ENCODE assay signal across 14 cellular contexts in the genomic region with DNA sequence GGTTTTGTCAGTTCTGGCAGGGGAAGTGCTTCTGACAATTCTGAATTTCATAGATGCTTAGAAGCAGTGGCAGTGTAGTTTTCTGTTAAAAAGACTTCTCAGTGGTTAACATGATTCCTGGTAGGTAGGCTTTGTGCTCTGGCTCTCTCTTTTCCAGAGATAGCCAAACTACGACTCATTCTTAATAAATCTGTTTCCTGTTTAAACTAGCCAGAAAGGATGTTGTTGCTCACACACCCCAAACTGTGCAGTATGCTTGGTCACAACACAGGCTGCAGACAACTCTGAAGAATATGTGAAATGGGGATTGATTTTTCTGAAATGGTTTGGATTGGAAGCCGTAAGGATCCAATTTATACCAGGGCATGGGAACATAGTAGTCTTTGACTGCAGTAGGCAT.
A peak's percentile ranks its signal among the peaks of the same experiment; 100 is the strongest.
DNase-seq lines count a peak whose midpoint lies in the region; ATAC-seq, FAIRE-seq and TF ChIP-seq lines count a peak whose summit lies in the region.
"Had no signal": no experiment of that assay in that cellular context is flagged by ENCODE, and none has a peak within 500 bp of the region (broad histone marks: within the 10 kb centered on the region; RNA-seq: fewer than 3 reads in every experiment).

No MANE protein-coding gene starts in this region.

- TF ChIP-seq POLR2A in H54 (IDR thresholded peaks at IDR 0.05; ENCODE audit: low read depth, low read length), result no peak

- in situ Hi-C loops in astrocyte of the spinal cord (cut with HindIII; ENCODE audit: low sequenced_read_pairs), result no loop called here

- no peak for FAIRE-seq in H54 (lab: Jason Lieb, UNC)

- intact Hi-C loops in activated T-helper 1 cell treated with anti-CD3 and anti-CD28 coated beads, Interleukin-12 subunit alpha, Interleukin-12 subunit beta, Interleukin-2, Interleukin-4 antibody, amounts not matched to agents 30 ng/mL and 10 ng/mL and 1 ng/mL, durations not matched to agents 14 hours and 24 hours and 36 hours (cut with micrococcal nuclease), result no loop called here

- no peak for TF ChIP-seq CTCF in astrocyte of the spinal cord (IDR thresholded peaks at IDR 0.05; ENCODE audit: low read depth, low read length)

- DNase-seq in HS-5 (ENCODE audit: low read depth) (peak; percentile 13), astrocyte of the spinal cord (ENCODE audit: low read depth, low spot score) (peak; percentile 17), glomerular endothelial cell (ENCODE audit: extremely low read depth, low read depth, low spot score) (peak; percentile 9), renal cortical epithelial cell (ENCODE audit: low read depth) (peak; percentile 62), H54 (ENCODE audit: insufficient read length, low spot score) (no peak)
- no peak for DNase-seq in activated T-helper 1 cell treated with anti-CD3 and anti-CD28 coated beads, Interleukin-12 subunit alpha, Interleukin-12 subunit beta, Interleukin-2, Interleukin-4 antibody, amounts not matched to agents 30 ng/mL and 10 ng/mL and 1 ng/mL, durations not matched to agents 14 hours and 24 hours and 36 hours (ENCODE audit: low spot score)
- DNase-seq: ACHN; CD4-positive, alpha-beta T cell; NCI-H1417 treated with DMSO at 0.1 percent for 48 hours; NCI-H2081; NCI-H345; NCI-H69 had no signal

- no peak overlapping the region for H3K4me3 ChIP-seq in astrocyte of the spinal cord (ENCODE audit: low read depth, low read length)
- H3K4me3 ChIP-seq: SJSA1 had no signal

- ATAC-seq in GM21619 (IDR thresholded peaks at IDR 0.05; ENCODE audit: unreplicated experiment), result no peak

- no peak overlapping the region for H3K27ac Mint-ChIP-seq in activated T-helper 1 cell treated with anti-CD3 and anti-CD28 coated beads, Interleukin-12 subunit alpha, Interleukin-12 subunit beta, Interleukin-2, Interleukin-4 antibody, amounts not matched to agents 30 ng/mL and 10 ng/mL and 1 ng/mL, durations not matched to agents 14 hours and 24 hours and 36 hours
- H3K27ac Mint-ChIP-seq: CD4-positive, alpha-beta T cell had no signal

- H3K36me3 Mint-ChIP-seq in activated T-helper 1 cell treated with anti-CD3 and anti-CD28 coated beads, Interleukin-12 subunit alpha, Interleukin-12 subunit beta, Interleukin-2, Interleukin-4 antibody, amounts not matched to agents 30 ng/mL and 10 ng/mL and 1 ng/mL, durations not matched to agents 14 hours and 24 hours and 36 hours (ENCODE audit: low read depth), result no peaks in the 10 kb centered on the region

- no peaks in the 10 kb centered on the region for H3K27me3 Mint-ChIP-seq in activated T-helper 1 cell treated with anti-CD3 and anti-CD28 coated beads, Interleukin-12 subunit alpha, Interleukin-12 subunit beta, Interleukin-2, Interleukin-4 antibody, amounts not matched to agents 30 ng/mL and 10 ng/mL and 1 ng/mL, durations not matched to agents 14 hours and 24 hours and 36 hours (ENCODE audit: insufficient read depth)
- H3K27me3 Mint-ChIP-seq: CD4-positive, alpha-beta T cell had no signal

- H3K9me3 Mint-ChIP-seq in activated T-helper 1 cell treated with anti-CD3 and anti-CD28 coated beads, Interleukin-12 subunit alpha, Interleukin-12 subunit beta, Interleukin-2, Interleukin-4 antibody, amounts not matched to agents 30 ng/mL and 10 ng/mL and 1 ng/mL, durations not matched to agents 14 hours and 24 hours and 36 hours, result peaks cover 9% of the 10 kb centered on the region

- no peak overlapping the region for H3K4me3 Mint-ChIP-seq in activated T-helper 1 cell treated with anti-CD3 and anti-CD28 coated beads, Interleukin-12 subunit alpha, Interleukin-12 subunit beta, Interleukin-2, Interleukin-4 antibody, amounts not matched to agents 30 ng/mL and 10 ng/mL and 1 ng/mL, durations not matched to agents 14 hours and 24 hours and 36 hours
- H3K4me3 Mint-ChIP-seq: CD4-positive, alpha-beta T cell had no signal

- H3K4me1 Mint-ChIP-seq in activated T-helper 1 cell treated with anti-CD3 and anti-CD28 coated beads, Interleukin-12 subunit alpha, Interleukin-12 subunit beta, Interleukin-2, Interleukin-4 antibody, amounts not matched to agents 30 ng/mL and 10 ng/mL and 1 ng/mL, durations not matched to agents 14 hours and 24 hours and 36 hours (ENCODE audit: low read depth), result no peaks in the 10 kb centered on the region

Comparison
In these comparisons a context has a peak if more than half of its experiments do, and no peak if none do; other contexts are left out.
1. DNase-seq: peak in HS-5 (single experiment), astrocyte of the spinal cord (single experiment), glomerular endothelial cell (single experiment) and renal cortical epithelial cell (single experiment); none in H54 (single experiment) and activated T-helper 1 cell treated with anti-CD3 and anti-CD28 coated beads, Interleukin-12 subunit alpha, Interleukin-12 subunit beta, Interleukin-2, Interleukin-4 antibody, amounts not matched to agents 30 ng/mL and 10 ng/mL and 1 ng/mL, durations not matched to agents 14 hours and 24 hours and 36 hours (single experiment).